Comparison of ENCODE assay signal across 13 cellular contexts in genomic region chr10:60955957-60956425, GRCh38. TPM values are rescaled to one million over a fixed set of nuclear protein-coding genes. Genes with fewer than 3 reads are reported as not detected.
A peak's percentile ranks its signal among the peaks of the same experiment; 100 is the strongest.
DNase-seq lines count a peak whose midpoint lies in the region; ATAC-seq, FAIRE-seq and TF ChIP-seq lines count a peak whose summit lies in the region.
"Had no signal": no experiment of that assay in that cellular context is flagged by ENCODE, and none has a peak within 500 bp of the region (broad histone marks: within the 10 kb centered on the region; RNA-seq: fewer than 3 reads in every experiment).

No MANE protein-coding gene starts in this region.

- peak overlapping the region in 1 of 2 experiments; percentile 41; a peak in 1 of 4 replicates for H4K8ac ChIP-seq in IMR-90 (ENCODE audit: low read depth in 2 of 2, low read length in 2 of 2)

- BruUV-seq in IMR-90 (replicated peaks; lab: Mats Ljungman, UMichigan), result no TSS peak

- peak overlapping the region; percentile 2; the same call in 1 of the 2 replicates for H2BK20ac ChIP-seq in IMR-90 (ENCODE audit: low read depth, low read length)

- no peaks in the 10 kb centered on the region for H3K79me1 ChIP-seq in IMR-90 (ENCODE audit: low read depth in 1 of 2, low read length in 2 of 2)

- no peak for TF ChIP-seq POLR2A in IMR-90 (IDR thresholded peaks at IDR 0.05; ENCODE audit: low read depth, low read length)

- H3K18ac ChIP-seq in IMR-90 (ENCODE audit: low read depth, low read length), result no peak overlapping the region

- H3K14ac ChIP-seq in IMR-90 (replicated peaks; ENCODE audit: low read depth, low read length), result 0 out of 2 replicates have a peak overlapping the region, but pooled peaks have one; percentile 23

- peak overlapping the region; percentile 53; the same call in 1 of the 2 replicates for H4K91ac ChIP-seq in IMR-90 (ENCODE audit: insufficient read depth, low read depth, low read length)

- no peaks in the 10 kb centered on the region for H4K20me1 ChIP-seq in IMR-90 (ENCODE audit: insufficient read depth, low read length)

- H3K4me1 ChIP-seq in IMR-90 (ENCODE audit: control insufficient read depth, insufficient read depth, low read length), result peaks cover 11% of the 10 kb centered on the region
- H3K4me1 ChIP-seq: uterus had no signal

- H3K9me1 ChIP-seq in IMR-90 (ENCODE audit: insufficient read depth, low read length), result peaks cover 4% of the 10 kb centered on the region; the same call in 1 of the 2 replicates

- H2AK5ac ChIP-seq in IMR-90 (ENCODE audit: low read depth, low read length), result peak overlapping the region; percentile 17; the same call in 1 of the 2 replicates

- H3K4me2 ChIP-seq in IMR-90 (ENCODE audit: low read depth, low read length), result peak overlapping the region; percentile 61; the same call in 1 of the 2 replicates

- no peak overlapping the region for H4K5ac ChIP-seq in IMR-90 (ENCODE audit: low read depth, low read length)

- H2BK15ac ChIP-seq in IMR-90 (ENCODE audit: low read depth, low read length), result no peak overlapping the region

- no peaks in the 10 kb centered on the region for H3K36me3 ChIP-seq in IMR-90 (ENCODE audit: control insufficient read depth, insufficient read depth, low read length)
- H3K36me3 ChIP-seq: uterus had no signal

- H3K27ac ChIP-seq in 22Rv1 (peak overlapping the region; percentile 45), IMR-90 (ENCODE audit: insufficient read depth, low read length) (no peak overlapping the region)
- H3K27ac ChIP-seq: uterus had no signal

- H2AK9ac ChIP-seq in IMR-90 (replicated peaks; ENCODE audit: low read depth, low read length, poor library complexity), result no peak overlapping the region

- TF ChIP-seq CTCF in 22Rv1 (IDR thresholded peaks at IDR 0.05) (no peak), IMR-90 (conservative IDR thresholded peaks at IDR 0.05; ENCODE audit: low read depth, low read length) (no peak)

- peak overlapping the region; percentile 55; the same call in 1 of the 2 replicates for H2BK120ac ChIP-seq in IMR-90 (ENCODE audit: low read depth, low read length)

- POLR2A ChIA-PET in IMR-90 (lab: Charles Lee; ENCODE audit: unreplicated experiment), result interaction anchor here (0.6 kb wide), 1 partner anchor 75 kb away, joined by 4 read pairs; no protein-coding TSS in a partner anchor

- no peak overlapping the region for H3K9ac ChIP-seq in IMR-90 (ENCODE audit: low read depth, low read length)

- in situ Hi-C loops in IMR-90 (cut with MboI; ENCODE audit: low sequenced_read_pairs), result no loop called here

- ATAC-seq in IMR-90 (ENCODE audit: low read depth) (peak; percentile 92), HG03280 (IDR thresholded peaks at IDR 0.05; ENCODE audit: unreplicated experiment) (no peak)

- H3K27me3 ChIP-seq in IMR-90 (ENCODE audit: control insufficient read depth, insufficient read depth, low read length), result no peaks in the 10 kb centered on the region
- H3K27me3 ChIP-seq: uterus had no signal

- DNase-seq in IMR-90, result peak; percentile 82
- peak; percentile 84 for DNase-seq in amniotic epithelial cell (ENCODE audit: low read depth)
- peak; percentile 27 for DNase-seq in glomerular visceral epithelial cell (ENCODE audit: extremely low spot score)
- no peak for DNase-seq in DMS 273 (lab: John Stamatoyannopoulos, UW; ENCODE audit: unreplicated experiment)
- no peak for DNase-seq in COLO829 (ENCODE audit: low spot score)
- no peak for DNase-seq in GM19239 (ENCODE audit: insufficient read length, low spot score)
- DNase-seq: activated CD4-positive, alpha-beta T cell treated with anti-CD3 and anti-CD28 coated beads, Interleukin-2, amount 50 U/mL, for 48 hours; activated naive CD4-positive, alpha-beta T cell; cortex of kidney; Kasumi-1; uterus had no signal

- H2AFZ ChIP-seq in IMR-90 (replicated peaks; ENCODE audit: low read length, poor library complexity), result no peak overlapping the region

- no peak for FAIRE-seq in GM19239 (lab: Jason Lieb, UNC)

- no peak overlapping the region for H3K56ac ChIP-seq in IMR-90 (ENCODE audit: extremely low read depth, insufficient read depth, low read length)

- H3K4me3 ChIP-seq in IMR-90 (ENCODE audit: insufficient read depth, low read depth, low read length), result no peak overlapping the region
- H3K4me3 ChIP-seq: uterus had no signal

- H3K4ac ChIP-seq in IMR-90 (ENCODE audit: low read depth, low read length), result peak overlapping the region; percentile 59; the same call in 1 of the 2 replicates

- peak overlapping the region; percentile 88 for H2BK5ac ChIP-seq in IMR-90 (ENCODE audit: low read depth, low read length, poor library complexity, severe bottlenecking)

- H3K9me3 ChIP-seq in IMR-90 (ENCODE audit: control insufficient read depth, insufficient read depth, low read length), result no peaks in the 10 kb centered on the region
- H3K9me3 ChIP-seq: uterus had no signal

- intact Hi-C loops in IMR-90 (cut with micrococcal nuclease), result no loop called here

- no peak for TF ChIP-seq RAD21 in IMR-90 (IDR thresholded peaks at IDR 0.05; ENCODE audit: low read length)

- dilution Hi-C loops in IMR-90 (cut with HindIII; ENCODE audit: low sequenced_read_pairs, unreplicated experiment), result no loop called here

- H3K23ac ChIP-seq in IMR-90 (ENCODE audit: low read depth, low read length), result no peak overlapping the region; the same call in 1 of the 2 replicates

- no CpG with 5 or more reads among the region's 2 CpGs for WGBS in IMR-90 (ENCODE audit: extremely low coverage in 2 of 2, insufficient read length in 1 of 2), 2 experiments

- CTCF ChIA-PET in IMR-90 (lab: Yijun Ruan, JAX), result interaction anchor here (0.7 kb wide), 1 partner anchor 88 kb away, joined by 5 read pairs; no protein-coding TSS in a partner anchor

TF ChIP-seq in IMR-90, 13 proteins besides CTCF, POLR2A, EP300 and RAD21:
- TF ChIP-seq BHLHE40 (IDR thresholded peaks at IDR 0.05; ENCODE audit: low read depth, low read length) (0 out of 2 replicates have a peak, but pooled peaks have one; percentile 41), CEBPB (IDR thresholded peaks at IDR 0.05; ENCODE audit: low read depth, low read length) (peak; percentile 63; the same call in 1 of the 2 replicates), SMC3 (IDR thresholded peaks at IDR 0.05; ENCODE audit: low read depth, low read length) (no peak), FOS (IDR thresholded peaks at IDR 0.05; ENCODE audit: low read depth, low read length) (peak; percentile 65)

RNA-seq across cellular contexts. Expression of gene RHOBTB1, which starts 12.0 kb away (rescaled TPM):
- total RNA-seq in IMR-90 (2012; rRNA removed), result 15.2 and 18.9 TPM in 2 replicates
- 8.8 and 8.9 TPM in 2 replicates for polyA plus RNA-seq in IMR-90 (2012; rRNA removed)
- polyA plus RNA-seq in IMR-90 (2012; cell fraction: cytosol; rRNA removed), result 3.7 and 4.9 TPM in 2 replicates
- 3.6 and 19.2 TPM in 2 replicates for polyA plus RNA-seq in IMR-90 (2012; cell fraction: nucleus; rRNA removed; ENCODE audit: low replicate concordance)

Comparison
In these comparisons a context has a peak if more than half of its experiments do, and no peak if none do; other contexts are left out.
1. DNase-seq: peak in IMR-90 (single experiment), amniotic epithelial cell (single experiment) and glomerular visceral epithelial cell (single experiment); none in DMS 273 (single experiment), COLO829 (single experiment) and GM19239 (single experiment).